Comparison of ENCODE assay signal across 1 cellular context in the genomic region with DNA sequence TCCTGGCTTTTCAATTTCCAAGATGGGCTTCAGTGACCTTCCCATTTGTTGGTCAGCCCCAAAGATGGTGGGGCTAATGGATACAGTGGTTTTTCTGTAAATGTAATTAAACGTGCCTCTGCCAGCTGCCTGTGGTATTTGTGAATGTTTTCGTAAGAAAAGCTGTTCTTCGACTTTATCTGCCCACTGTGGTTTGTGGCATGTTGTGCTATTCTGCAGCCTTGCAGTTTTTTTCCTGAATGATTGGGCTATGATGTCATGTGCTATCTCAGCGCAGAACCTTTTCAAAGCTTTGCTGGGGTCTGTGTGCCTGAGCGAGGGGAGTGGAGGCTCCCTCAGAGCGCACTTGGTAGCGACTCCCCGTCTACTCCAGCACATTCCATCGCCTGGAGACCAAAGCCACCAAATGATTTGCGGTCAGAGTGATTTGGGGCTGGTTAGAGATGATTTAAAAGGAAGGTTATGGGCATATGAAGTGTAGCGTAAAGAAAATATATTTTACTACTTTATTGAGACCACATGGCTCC.
TF ChIP-seq lines count a peak whose summit lies in the region.

No MANE protein-coding gene starts in this region.

TF ChIP-seq in HEK293, 187 proteins besides CTCF, POLR2A, EP300 and RAD21 (continued from another document and continues in another):
- TF ChIP-seq TRIM28 (IDR thresholded peaks at IDR 0.05; ENCODE audit: borderline replicate concordance, low read length) (peak; percentile 33; the same call in 1 of the 2 replicates), ZNF48 (tag by site-specific recombination; IDR thresholded peaks at IDR 0.05) (no peak), GLIS1 (tag by site-specific recombination; IDR thresholded peaks at IDR 0.05) (peak; percentile 98), ZNF426 (tag by site-specific recombination; IDR thresholded peaks at IDR 0.05) (no peak), ELK4 (IDR thresholded peaks at IDR 0.05; ENCODE audit: borderline replicate concordance, low read depth, low read length) (no peak), ZBTB20 (tag by site-specific recombination; IDR thresholded peaks at IDR 0.05) (peak; percentile 28; the same call in 1 of the 2 replicates), PBX3 (CRISPR knock-in tag; IDR thresholded peaks at IDR 0.05) (no peak), SP2 (tag by site-specific recombination; IDR thresholded peaks at IDR 0.05) (no peak; the same call in 1 of the 2 replicates), ZNF518A (tag by site-specific recombination; conservative IDR thresholded peaks at IDR 0.05; ENCODE audit: low read depth) (no peak), ZBTB49 (tag by site-specific recombination; IDR thresholded peaks at IDR 0.05; ENCODE audit: low read depth) (no peak), HOXD13 (CRISPR knock-in tag; IDR thresholded peaks at IDR 0.05; ENCODE audit: borderline replicate concordance) (peak; percentile 84), PRDM2 (tag by site-specific recombination; IDR thresholded peaks at IDR 0.05; ENCODE audit: borderline replicate concordance) (no peak), ZNF350 (tag by site-specific recombination; IDR thresholded peaks at IDR 0.05) (no peak), KLF8 (tag by site-specific recombination; IDR thresholded peaks at IDR 0.05) (peak; percentile 70), ZNF366 (tag by site-specific recombination; conservative IDR thresholded peaks at IDR 0.05) (peak; percentile 78), ZNF404 (tag by site-specific recombination; IDR thresholded peaks at IDR 0.05) (no peak), ZNF571 (tag by site-specific recombination; IDR thresholded peaks at IDR 0.05) (no peak), ZNF391 (tag by site-specific recombination; IDR thresholded peaks at IDR 0.05; ENCODE audit: borderline replicate concordance, low read depth) (no peak), PRDM10 (tag by site-specific recombination; IDR thresholded peaks at IDR 0.05) (peak; percentile 97), ZNF585B (tag by site-specific recombination; IDR thresholded peaks at IDR 0.05) (no peak), ZNF514 (tag by site-specific recombination; IDR thresholded peaks at IDR 0.05) (no peak), GLIS2 (tag by site-specific recombination; IDR thresholded peaks at IDR 0.05) (peak; percentile 85), ZSCAN18 (tag by site-specific recombination; IDR thresholded peaks at IDR 0.05) (no peak), ZBTB7A (tag by site-specific recombination; IDR thresholded peaks at IDR 0.05; ENCODE audit: low read depth) (no peak), ZNF747 (tag by site-specific recombination; IDR thresholded peaks at IDR 0.05) (no peak), ZNF433 (tag by site-specific recombination; IDR thresholded peaks at IDR 0.05; ENCODE audit: low read depth) (no peak), ZFP41 (tag by site-specific recombination; IDR thresholded peaks at IDR 0.05; ENCODE audit: borderline replicate concordance) (no peak), ZNF837 (tag by site-specific recombination; IDR thresholded peaks at IDR 0.05) (no peak)
- TF ChIP-seq, protein P1, sequence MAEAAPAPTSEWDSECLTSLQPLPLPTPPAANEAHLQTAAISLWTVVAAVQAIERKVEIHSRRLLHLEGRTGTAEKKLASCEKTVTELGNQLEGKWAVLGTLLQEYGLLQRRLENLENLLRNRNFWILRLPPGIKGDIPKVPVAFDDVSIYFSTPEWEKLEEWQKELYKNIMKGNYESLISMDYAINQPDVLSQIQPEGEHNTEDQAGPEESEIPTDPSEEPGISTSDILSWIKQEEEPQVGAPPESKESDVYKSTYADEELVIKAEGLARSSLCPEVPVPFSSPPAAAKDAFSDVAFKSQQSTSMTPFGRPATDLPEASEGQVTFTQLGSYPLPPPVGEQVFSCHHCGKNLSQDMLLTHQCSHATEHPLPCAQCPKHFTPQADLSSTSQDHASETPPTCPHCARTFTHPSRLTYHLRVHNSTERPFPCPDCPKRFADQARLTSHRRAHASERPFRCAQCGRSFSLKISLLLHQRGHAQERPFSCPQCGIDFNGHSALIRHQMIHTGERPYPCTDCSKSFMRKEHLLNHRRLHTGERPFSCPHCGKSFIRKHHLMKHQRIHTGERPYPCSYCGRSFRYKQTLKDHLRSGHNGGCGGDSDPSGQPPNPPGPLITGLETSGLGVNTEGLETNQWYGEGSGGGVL (tag by site-specific recombination; IDR thresholded peaks at IDR 0.05) = peak; percentile 60
